ENCODE assay signal across 1 cellular context in genomic region chr7:86846494-86847190, GRCh38.
A peak's percentile ranks its signal among the peaks of the same experiment; 100 is the strongest.
TF ChIP-seq lines count a peak whose summit lies in the region.

No MANE protein-coding gene starts in this region.

TF ChIP-seq in HepG2, 621 proteins besides CTCF, POLR2A, EP300 and RAD21 (continued from another document and continues in another):
- TF ChIP-seq, protein P1, sequence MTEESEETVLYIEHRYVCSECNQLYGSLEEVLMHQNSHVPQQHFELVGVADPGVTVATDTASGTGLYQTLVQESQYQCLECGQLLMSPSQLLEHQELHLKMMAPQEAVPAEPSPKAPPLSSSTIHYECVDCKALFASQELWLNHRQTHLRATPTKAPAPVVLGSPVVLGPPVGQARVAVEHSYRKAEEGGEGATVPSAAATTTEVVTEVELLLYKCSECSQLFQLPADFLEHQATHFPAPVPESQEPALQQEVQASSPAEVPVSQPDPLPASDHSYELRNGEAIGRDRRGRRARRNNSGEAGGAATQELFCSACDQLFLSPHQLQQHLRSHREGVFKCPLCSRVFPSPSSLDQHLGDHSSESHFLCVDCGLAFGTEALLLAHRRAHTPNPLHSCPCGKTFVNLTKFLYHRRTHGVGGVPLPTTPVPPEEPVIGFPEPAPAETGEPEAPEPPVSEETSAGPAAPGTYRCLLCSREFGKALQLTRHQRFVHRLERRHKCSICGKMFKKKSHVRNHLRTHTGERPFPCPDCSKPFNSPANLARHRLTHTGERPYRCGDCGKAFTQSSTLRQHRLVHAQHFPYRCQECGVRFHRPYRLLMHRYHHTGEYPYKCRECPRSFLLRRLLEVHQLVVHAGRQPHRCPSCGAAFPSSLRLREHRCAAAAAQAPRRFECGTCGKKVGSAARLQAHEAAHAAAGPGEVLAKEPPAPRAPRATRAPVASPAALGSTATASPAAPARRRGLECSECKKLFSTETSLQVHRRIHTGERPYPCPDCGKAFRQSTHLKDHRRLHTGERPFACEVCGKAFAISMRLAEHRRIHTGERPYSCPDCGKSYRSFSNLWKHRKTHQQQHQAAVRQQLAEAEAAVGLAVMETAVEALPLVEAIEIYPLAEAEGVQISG (CRISPR knock-in tag; IDR thresholded peaks at IDR 0.05) = 0 out of 2 replicates have a peak, but pooled peaks have one; percentile 26
- TF ChIP-seq ZNF777 (CRISPR knock-in tag; IDR thresholded peaks at IDR 0.05) = no peak
- TF ChIP-seq ZNF292 (CRISPR knock-in tag; IDR thresholded peaks at IDR 0.05; ENCODE audit: borderline replicate concordance, low read depth) = no peak
- no peak for TF ChIP-seq RFX1 (IDR thresholded peaks at IDR 0.05)
- TF ChIP-seq BHLHE40 (IDR thresholded peaks at IDR 0.05; ENCODE audit: low read length) = peak; percentile 59; the same call in 1 of the 2 replicates
- no peak for TF ChIP-seq SATB2 (CRISPR knock-in tag; IDR thresholded peaks at IDR 0.05)
- TF ChIP-seq IRX3 (CRISPR knock-in tag; IDR thresholded peaks at IDR 0.05; ENCODE audit: borderline replicate concordance, low read depth) = no peak
- no peak for TF ChIP-seq ZNF737 (CRISPR knock-in tag; IDR thresholded peaks at IDR 0.05; ENCODE audit: borderline replicate concordance)
- TF ChIP-seq ZSCAN9 (CRISPR knock-in tag; IDR thresholded peaks at IDR 0.05; ENCODE audit: borderline replicate concordance) = peak; percentile 90
- no peak for TF ChIP-seq ZNF260 (CRISPR knock-in tag; IDR thresholded peaks at IDR 0.05; ENCODE audit: borderline replicate concordance, low read depth)
- TF ChIP-seq HIVEP1 (CRISPR knock-in tag; IDR thresholded peaks at IDR 0.05) = no peak
- TF ChIP-seq ZNF83 (CRISPR knock-in tag; IDR thresholded peaks at IDR 0.05; ENCODE audit: borderline replicate concordance) = no peak
- TF ChIP-seq ZSCAN31 (CRISPR knock-in tag; IDR thresholded peaks at IDR 0.05; ENCODE audit: low read depth) = no peak
- TF ChIP-seq RBM39 (IDR thresholded peaks at IDR 0.05; ENCODE audit: low read depth, low read length, poor library complexity, severe bottlenecking) = no peak
- TF ChIP-seq SAFB2 (CRISPR knock-in tag; IDR thresholded peaks at IDR 0.05; ENCODE audit: borderline replicate concordance, low read depth) = no peak
- no peak for TF ChIP-seq ZNF10 (CRISPR knock-in tag; IDR thresholded peaks at IDR 0.05; ENCODE audit: borderline replicate concordance, low read depth)
- peak; percentile 92 for TF ChIP-seq TBL1XR1 (IDR thresholded peaks at IDR 0.05; ENCODE audit: borderline replicate concordance, low read length, partially characterized antibody)
- TF ChIP-seq ZSCAN12 (CRISPR knock-in tag; IDR thresholded peaks at IDR 0.05) = no peak
- TF ChIP-seq CEBPG (CRISPR knock-in tag; IDR thresholded peaks at IDR 0.05) = peak; percentile 92
- TF ChIP-seq SMAD1 (CRISPR knock-in tag; IDR thresholded peaks at IDR 0.05; ENCODE audit: borderline replicate concordance, low read depth) = no peak
- no peak for TF ChIP-seq ZBTB49 (CRISPR knock-in tag; IDR thresholded peaks at IDR 0.05; ENCODE audit: borderline replicate concordance)
- TF ChIP-seq PRPF4 (IDR thresholded peaks at IDR 0.05; ENCODE audit: low read depth, low read length, poor library complexity, severe bottlenecking) = no peak
- no peak for TF ChIP-seq CBX1 (IDR thresholded peaks at IDR 0.05; ENCODE audit: low read depth)
- TF ChIP-seq ZNF619 (CRISPR knock-in tag; IDR thresholded peaks at IDR 0.05) = no peak
- no peak for TF ChIP-seq ELF4 (CRISPR knock-in tag; IDR thresholded peaks at IDR 0.05; ENCODE audit: borderline replicate concordance)
- no peak for TF ChIP-seq HOXA9 (CRISPR knock-in tag; IDR thresholded peaks at IDR 0.05; ENCODE audit: borderline replicate concordance)
- TF ChIP-seq, protein P2, sequence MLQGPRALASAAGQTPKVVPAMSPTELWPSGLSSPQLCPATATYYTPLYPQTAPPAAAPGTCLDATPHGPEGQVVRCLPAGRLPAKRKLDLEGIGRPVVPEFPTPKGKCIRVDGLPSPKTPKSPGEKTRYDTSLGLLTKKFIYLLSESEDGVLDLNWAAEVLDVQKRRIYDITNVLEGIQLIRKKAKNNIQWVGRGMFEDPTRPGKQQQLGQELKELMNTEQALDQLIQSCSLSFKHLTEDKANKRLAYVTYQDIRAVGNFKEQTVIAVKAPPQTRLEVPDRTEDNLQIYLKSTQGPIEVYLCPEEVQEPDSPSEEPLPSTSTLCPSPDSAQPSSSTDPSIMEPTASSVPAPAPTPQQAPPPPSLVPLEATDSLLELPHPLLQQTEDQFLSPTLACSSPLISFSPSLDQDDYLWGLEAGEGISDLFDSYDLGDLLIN (CRISPR knock-in tag; IDR thresholded peaks at IDR 0.05; ENCODE audit: borderline replicate concordance) = no peak
- no peak for TF ChIP-seq ZNF891 (CRISPR knock-in tag; IDR thresholded peaks at IDR 0.05)
- TF ChIP-seq GATA4 (IDR thresholded peaks at IDR 0.05; ENCODE audit: borderline replicate concordance, low read depth) = no peak
- TF ChIP-seq ZNF800 (CRISPR knock-in tag; IDR thresholded peaks at IDR 0.05) = no peak
- TF ChIP-seq, protein P3, sequence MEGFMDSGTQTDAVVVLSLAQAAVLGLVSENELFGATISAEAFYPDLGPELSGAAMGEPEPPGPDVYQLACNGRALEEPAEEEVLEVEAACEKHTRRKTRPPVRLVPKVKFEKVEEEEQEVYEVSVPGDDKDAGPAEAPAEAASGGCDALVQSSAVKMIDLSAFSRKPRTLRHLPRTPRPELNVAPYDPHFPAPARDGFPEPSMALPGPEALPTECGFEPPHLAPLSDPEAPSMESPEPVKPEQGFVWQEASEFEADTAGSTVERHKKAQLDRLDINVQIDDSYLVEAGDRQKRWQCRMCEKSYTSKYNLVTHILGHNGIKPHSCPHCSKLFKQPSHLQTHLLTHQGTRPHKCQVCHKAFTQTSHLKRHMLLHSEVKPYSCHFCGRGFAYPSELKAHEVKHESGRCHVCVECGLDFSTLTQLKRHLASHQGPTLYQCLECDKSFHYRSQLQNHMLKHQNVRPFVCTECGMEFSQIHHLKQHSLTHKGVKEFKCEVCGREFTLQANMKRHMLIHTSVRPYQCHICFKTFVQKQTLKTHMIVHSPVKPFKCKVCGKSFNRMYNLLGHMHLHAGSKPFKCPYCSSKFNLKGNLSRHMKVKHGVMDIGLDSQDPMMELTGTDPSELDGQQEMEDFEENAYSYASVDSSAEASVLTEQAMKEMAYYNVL (CRISPR knock-in tag; IDR thresholded peaks at IDR 0.05; ENCODE audit: borderline replicate concordance) = peak; percentile 47; the same call in 1 of the 2 replicates
- no peak for TF ChIP-seq ZNF20 (CRISPR knock-in tag; IDR thresholded peaks at IDR 0.05)
- no peak for TF ChIP-seq ZNF329 (CRISPR knock-in tag; IDR thresholded peaks at IDR 0.05; ENCODE audit: low read depth)
- TF ChIP-seq JUND (CRISPR knock-in tag; IDR thresholded peaks at IDR 0.05) = peak; percentile 91
- TF ChIP-seq ZNF570 (CRISPR knock-in tag; IDR thresholded peaks at IDR 0.05; ENCODE audit: borderline replicate concordance) = no peak
- TF ChIP-seq ZNF382 (CRISPR knock-in tag; IDR thresholded peaks at IDR 0.05; ENCODE audit: borderline replicate concordance) = no peak
- TF ChIP-seq MIXL1 (CRISPR knock-in tag; IDR thresholded peaks at IDR 0.05) = peak; percentile 92
- no peak for TF ChIP-seq CHD4 (IDR thresholded peaks at IDR 0.05; ENCODE audit: borderline replicate concordance, low read length)
- no peak for TF ChIP-seq ISX (CRISPR knock-in tag; conservative IDR thresholded peaks at IDR 0.05)
- TF ChIP-seq, protein P4, sequence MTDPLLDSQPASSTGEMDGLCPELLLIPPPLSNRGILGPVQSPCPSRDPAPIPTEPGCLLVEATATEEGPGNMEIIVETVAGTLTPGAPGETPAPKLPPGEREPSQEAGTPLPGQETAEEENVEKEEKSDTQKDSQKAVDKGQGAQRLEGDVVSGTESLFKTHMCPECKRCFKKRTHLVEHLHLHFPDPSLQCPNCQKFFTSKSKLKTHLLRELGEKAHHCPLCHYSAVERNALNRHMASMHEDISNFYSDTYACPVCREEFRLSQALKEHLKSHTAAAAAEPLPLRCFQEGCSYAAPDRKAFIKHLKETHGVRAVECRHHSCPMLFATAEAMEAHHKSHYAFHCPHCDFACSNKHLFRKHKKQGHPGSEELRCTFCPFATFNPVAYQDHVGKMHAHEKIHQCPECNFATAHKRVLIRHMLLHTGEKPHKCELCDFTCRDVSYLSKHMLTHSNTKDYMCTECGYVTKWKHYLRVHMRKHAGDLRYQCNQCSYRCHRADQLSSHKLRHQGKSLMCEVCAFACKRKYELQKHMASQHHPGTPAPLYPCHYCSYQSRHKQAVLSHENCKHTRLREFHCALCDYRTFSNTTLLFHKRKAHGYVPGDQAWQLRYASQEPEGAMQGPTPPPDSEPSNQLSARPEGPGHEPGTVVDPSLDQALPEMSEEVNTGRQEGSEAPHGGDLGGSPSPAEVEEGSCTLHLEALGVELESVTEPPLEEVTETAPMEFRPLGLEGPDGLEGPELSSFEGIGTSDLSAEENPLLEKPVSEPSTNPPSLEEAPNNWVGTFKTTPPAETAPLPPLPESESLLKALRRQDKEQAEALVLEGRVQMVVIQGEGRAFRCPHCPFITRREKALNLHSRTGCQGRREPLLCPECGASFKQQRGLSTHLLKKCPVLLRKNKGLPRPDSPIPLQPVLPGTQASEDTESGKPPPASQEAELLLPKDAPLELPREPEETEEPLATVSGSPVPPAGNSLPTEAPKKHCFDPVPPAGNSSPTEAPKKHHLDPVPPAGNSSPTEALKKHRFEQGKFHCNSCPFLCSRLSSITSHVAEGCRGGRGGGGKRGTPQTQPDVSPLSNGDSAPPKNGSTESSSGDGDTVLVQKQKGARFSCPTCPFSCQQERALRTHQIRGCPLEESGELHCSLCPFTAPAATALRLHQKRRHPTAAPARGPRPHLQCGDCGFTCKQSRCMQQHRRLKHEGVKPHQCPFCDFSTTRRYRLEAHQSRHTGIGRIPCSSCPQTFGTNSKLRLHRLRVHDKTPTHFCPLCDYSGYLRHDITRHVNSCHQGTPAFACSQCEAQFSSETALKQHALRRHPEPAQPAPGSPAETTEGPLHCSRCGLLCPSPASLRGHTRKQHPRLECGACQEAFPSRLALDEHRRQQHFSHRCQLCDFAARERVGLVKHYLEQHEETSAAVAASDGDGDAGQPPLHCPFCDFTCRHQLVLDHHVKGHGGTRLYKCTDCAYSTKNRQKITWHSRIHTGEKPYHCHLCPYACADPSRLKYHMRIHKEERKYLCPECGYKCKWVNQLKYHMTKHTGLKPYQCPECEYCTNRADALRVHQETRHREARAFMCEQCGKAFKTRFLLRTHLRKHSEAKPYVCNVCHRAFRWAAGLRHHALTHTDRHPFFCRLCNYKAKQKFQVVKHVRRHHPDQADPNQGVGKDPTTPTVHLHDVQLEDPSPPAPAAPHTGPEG (CRISPR knock-in tag; IDR thresholded peaks at IDR 0.05) = no peak
- peak; percentile 92 for TF ChIP-seq BCL6 (CRISPR knock-in tag; IDR thresholded peaks at IDR 0.05)
- TF ChIP-seq JUNB (CRISPR knock-in tag; IDR thresholded peaks at IDR 0.05; ENCODE audit: borderline replicate concordance) = peak; percentile 75; the same call in 1 of the 2 replicates
- TF ChIP-seq NCOA2 (CRISPR knock-in tag; IDR thresholded peaks at IDR 0.05) = peak; percentile 81
- TF ChIP-seq CEBPZ (IDR thresholded peaks at IDR 0.05; ENCODE audit: low read length) = no peak
- TF ChIP-seq ZBTB42 (CRISPR knock-in tag; IDR thresholded peaks at IDR 0.05) = no peak
- TF ChIP-seq ZNF576 (CRISPR knock-in tag; IDR thresholded peaks at IDR 0.05) = no peak
